In genomic region chr20:41316602-41317535, GRCh38 we compare ENCODE assay signal across 7 cellular contexts.
DNase-seq lines count a peak whose midpoint lies in the region; ATAC-seq lines count a peak whose summit lies in the region.

No MANE protein-coding gene starts in this region.

- ATAC-seq in GM18502 (IDR thresholded peaks at IDR 0.05; ENCODE audit: poor library complexity, unreplicated experiment) (peak; percentile 65), HG02763 (IDR thresholded peaks at IDR 0.05; ENCODE audit: unreplicated experiment) (peak; percentile 55)

- DNase-seq in NCI-H146 treated with DMSO at 0.1 percent for 48 hours (lab: John Stamatoyannopoulos, UW; ENCODE audit: unreplicated experiment), result peak; percentile 54
- DNase-seq in activated CD4-positive, CD25-positive, alpha-beta regulatory T cell treated with anti-CD3 and anti-CD28 coated beads, Interleukin-2, amount 50 U/mL, for 72 hours, result peak; percentile 70
- peak; percentile 72 for DNase-seq in cerebellar cortex (ENCODE audit: low spot score)
- DNase-seq in kidney tubule cell (ENCODE audit: low spot score), result peak; percentile 84
- peak; percentile 70 to 83 for DNase-seq in stimulated activated CD4-positive, alpha-beta T cell treated with anti-CD3 and anti-CD28 coated beads, Interleukin-1b, Interleukin-23, amount 100 ng/mL, for 4 hours (ENCODE audit: low read depth in 2 of 2)

Comparison
In these comparisons a context has a peak if more than half of its experiments do, and no peak if none do; other contexts are left out.
1. Peak in every context shown above with its lines: DNase-seq and ATAC-seq.